2 cellular contexts compared by ENCODE assay signal in genomic region chr10:47127188-47127587, GRCh38.
TF ChIP-seq lines count a peak whose summit lies in the region.

No MANE protein-coding gene starts in this region.

TF ChIP-seq in IMR-90, 13 proteins besides CTCF, POLR2A, EP300 and RAD21 (continued from another document):
- TF ChIP-seq ELK1 (IDR thresholded peaks at IDR 0.05; ENCODE audit: borderline replicate concordance, low read depth, low read length): no peak
- TF ChIP-seq MAZ (IDR thresholded peaks at IDR 0.05; ENCODE audit: borderline replicate concordance, low read depth, low read length): no peak
- no peak for TF ChIP-seq CEBPB (IDR thresholded peaks at IDR 0.05; ENCODE audit: low read depth, low read length)
- no peak for TF ChIP-seq NFE2L2 (IDR thresholded peaks at IDR 0.05; ENCODE audit: low read depth, low read length)
- TF ChIP-seq MAFK (IDR thresholded peaks at IDR 0.05; ENCODE audit: low read depth, low read length): no peak
- TF ChIP-seq SMC3 (IDR thresholded peaks at IDR 0.05; ENCODE audit: low read depth, low read length): no peak
- TF ChIP-seq BHLHE40 (IDR thresholded peaks at IDR 0.05; ENCODE audit: low read depth, low read length): no peak

TF ChIP-seq in WTC11, 78 proteins besides CTCF, POLR2A, EP300 and RAD21 (continued from another document):
- TF ChIP-seq ZNF532 (CRISPR knock-in tag; IDR thresholded peaks at IDR 0.05; ENCODE audit: borderline replicate concordance) (no peak), HMGXB4 (CRISPR knock-in tag; IDR thresholded peaks at IDR 0.05) (no peak), CREM (CRISPR knock-in tag; IDR thresholded peaks at IDR 0.05) (no peak), GRHL2 (CRISPR knock-in tag; IDR thresholded peaks at IDR 0.05; ENCODE audit: insufficient replicate concordance, severe bottlenecking) (no peak), HMGA2 (CRISPR knock-in tag; IDR thresholded peaks at IDR 0.05) (no peak), ZNF425 (CRISPR knock-in tag; conservative IDR thresholded peaks at IDR 0.05) (no peak), USF1 (CRISPR knock-in tag; IDR thresholded peaks at IDR 0.05) (no peak), MLX (CRISPR knock-in tag; IDR thresholded peaks at IDR 0.05) (no peak), NFE2L1 (CRISPR knock-in tag; IDR thresholded peaks at IDR 0.05) (no peak), ZSCAN18 (CRISPR knock-in tag; IDR thresholded peaks at IDR 0.05) (no peak), ZNF317 (CRISPR knock-in tag; IDR thresholded peaks at IDR 0.05; ENCODE audit: borderline replicate concordance, low read depth) (no peak), NFATC4 (CRISPR knock-in tag; IDR thresholded peaks at IDR 0.05) (no peak), ATF1 (CRISPR knock-in tag; IDR thresholded peaks at IDR 0.05) (no peak), FOXP1 (CRISPR knock-in tag; IDR thresholded peaks at IDR 0.05; ENCODE audit: borderline replicate concordance) (no peak), MYBL2 (CRISPR knock-in tag; IDR thresholded peaks at IDR 0.05) (no peak)
TF ChIP-seq in WTC11: peak in this region for 0.
